8 cellular contexts compared by ENCODE assay signal in genomic region chr3:23442598-23443383, GRCh38.
A peak's percentile ranks its signal among the peaks of the same experiment; 100 is the strongest.
DNase-seq lines count a peak whose midpoint lies in the region; ATAC-seq, FAIRE-seq and TF ChIP-seq lines count a peak whose summit lies in the region.

No MANE protein-coding gene starts in this region.

- H3K4me2 ChIP-seq in HepG2 (ENCODE audit: low read depth, low read length), result no peak overlapping the region

- H3K27me3 Mint-ChIP-seq in CD4-positive, alpha-beta T cell, result no peaks in the 10 kb centered on the region

- no peak for TF ChIP-seq POLR2A in HepG2 (IDR thresholded peaks at IDR 0.05; ENCODE audit: insufficient read depth in 1 of 2, low read depth in 2 of 2, low read length in 2 of 2)

- no peak overlapping the region for H3K4me3 ChIP-seq in HepG2 (replicated peaks in 1 of 3; ENCODE audit: insufficient read depth in 1 of 3, low read depth in 2 of 3, low read length in 3 of 3)

- no peak overlapping the region for H2AFZ ChIP-seq in HepG2 (ENCODE audit: low read length)

- no peaks in the 10 kb centered on the region for H3K36me3 Mint-ChIP-seq in CD4-positive, alpha-beta T cell (ENCODE audit: low read depth)

- no peak overlapping the region for H3K27ac ChIP-seq in CD4-positive, alpha-beta T cell (ENCODE audit: low read depth, low read length)
- H3K27ac ChIP-seq in KOPT-K1 (ENCODE audit: low read depth, low read length, poor library complexity, severe bottlenecking) (peak overlapping the region; percentile 70), HepG2 (ENCODE audit: extremely low read length, insufficient read depth, low read length) (no peak overlapping the region)

- no peak for FAIRE-seq in HepG2 (lab: Jason Lieb, UNC)

- H3K79me2 ChIP-seq in HepG2 (ENCODE audit: insufficient read depth, low read length), result no peaks in the 10 kb centered on the region

- H3K27ac Mint-ChIP-seq in CD4-positive, alpha-beta T cell, result no peak overlapping the region

- no peak overlapping the region for H3K9ac ChIP-seq in HepG2 (ENCODE audit: insufficient read depth, low read depth, low read length)

- no peak for TF ChIP-seq RAD21 in HepG2 (CRISPR knock-in tag; IDR thresholded peaks at IDR 0.05)

- BruUV-seq in HepG2 (replicated peaks; lab: Mats Ljungman, UMichigan), result no TSS peak

- H3K36me3 ChIP-seq in KOPT-K1 (ENCODE audit: insufficient read depth, low read length), result no peaks in the 10 kb centered on the region
- no peaks in the 10 kb centered on the region for H3K36me3 ChIP-seq in HepG2 (replicated peaks in 1 of 2; ENCODE audit: control insufficient read depth in 1 of 2, insufficient read depth in 2 of 2, low read length in 2 of 2)

- H3K4me3 Mint-ChIP-seq in CD4-positive, alpha-beta T cell, result no peak overlapping the region

- no peaks in the 10 kb centered on the region for H3K9me3 ChIP-seq in CD4-positive, alpha-beta T cell (ENCODE audit: control insufficient read depth, low read length)
- H3K9me3 ChIP-seq in KOPT-K1 (ENCODE audit: insufficient read depth, low read length, poor library complexity, severe bottlenecking), result no peaks in the 10 kb centered on the region
- no peaks in the 10 kb centered on the region for H3K9me3 ChIP-seq in HepG2 (ENCODE audit: low read length)

- CTCF ChIA-PET in CD4-positive, alpha-beta T cell (lab: Charles Lee), result no interaction called here
- CTCF ChIA-PET in HepG2 (lab: Yijun Ruan, JAX; ENCODE audit: low intra/inter-chr PET ratio, low total read pairs), result no interaction called here

- H3K27me3 ChIP-seq in CD4-positive, alpha-beta T cell (ENCODE audit: control insufficient read depth, insufficient read depth, low read length), result no peaks in the 10 kb centered on the region
- no peaks in the 10 kb centered on the region for H3K27me3 ChIP-seq in HepG2 (ENCODE audit: control insufficient read depth in 1 of 2, insufficient read depth in 2 of 2, low read length in 2 of 2)

- H3K4me1 ChIP-seq in HepG2 (ENCODE audit: insufficient read depth, low read length), result no peaks in the 10 kb centered on the region

- no peaks in the 10 kb centered on the region for H3K9me3 Mint-ChIP-seq in CD4-positive, alpha-beta T cell

- DNase-seq in CD4-positive, alpha-beta T cell, result no peak
- DNase-seq in dermis blood vessel endothelial cell (peak; percentile 19), NCI-H146 treated with DMSO at 0.1 percent for 48 hours (lab: John Stamatoyannopoulos, UW; ENCODE audit: unreplicated experiment) (no peak), COLO668 (lab: John Stamatoyannopoulos, UW; ENCODE audit: unreplicated experiment) (no peak), HepG2 (ENCODE audit: low spot score) (no peak), HT-29 (ENCODE audit: low spot score) (no peak)

- WGBS in HepG2 (ENCODE audit: low lambda C conversion rate), result 17% methylated on average over 4 of the region's 4 CpGs

- intact Hi-C loops in CD4-positive, alpha-beta T cell (cut with DNase I, micrococcal nuclease), result no loop called here
- intact Hi-C loops in HepG2 (cut with micrococcal nuclease; ENCODE audit: unreplicated experiment), result no loop called here

- H4K20me1 ChIP-seq in HepG2 (ENCODE audit: insufficient read depth, low read length), result no peaks in the 10 kb centered on the region

- TF ChIP-seq EP300 in HepG2 (IDR thresholded peaks at IDR 0.05; ENCODE audit: low read depth in 2 of 2, low read length in 2 of 2) (no peak), HepG2 (CRISPR knock-in tag; IDR thresholded peaks at IDR 0.05; ENCODE audit: borderline replicate concordance) (no peak)

- peaks cover 55% of the 10 kb centered on the region for H3K4me1 Mint-ChIP-seq in CD4-positive, alpha-beta T cell (ENCODE audit: low read depth)

- ATAC-seq in CD4-positive, alpha-beta T cell (ENCODE audit: poor library complexity), result peak; percentile 82
- ATAC-seq in GM21447 (IDR thresholded peaks at IDR 0.05; ENCODE audit: unreplicated experiment) (peak; percentile 62), HepG2 (no peak)

- in situ Hi-C loops in HepG2 (cut with HindIII; ENCODE audit: extremely low pct_ligation_motif_present, low pct_unique_long_range_greater_than_20kb), result no loop called here

- POLR2A ChIA-PET in CD4-positive, alpha-beta T cell (lab: Charles Lee), result interaction anchor here (1.2 kb wide), 2 partner anchors 15 to 474 kb away, joined by 3 to 4 read pairs; partner anchors contain the start of genes NKIRAS1 and RPL15
- POLR2A ChIA-PET in HepG2 (lab: Yijun Ruan, JAX), result no interaction called here

- TF ChIP-seq CTCF in CD4-positive, alpha-beta T cell (IDR thresholded peaks at IDR 0.05), result no peak
- no peak for TF ChIP-seq CTCF in HepG2 (CRISPR knock-in tag; IDR thresholded peaks at IDR 0.05)

TF ChIP-seq in HepG2, 621 proteins besides CTCF, POLR2A, EP300 and RAD21:
- no peak for TF ChIP-seq NR0B2 (CRISPR knock-in tag; IDR thresholded peaks at IDR 0.05)
- no peak for TF ChIP-seq AGO2 (optimal IDR thresholded peaks at IDR 0.05; ENCODE audit: low read depth, low read length)
- no peak for TF ChIP-seq KDM1A (CRISPR knock-in tag; IDR thresholded peaks at IDR 0.05)
- TF ChIP-seq ZNF773 (CRISPR knock-in tag; IDR thresholded peaks at IDR 0.05; ENCODE audit: borderline replicate concordance), result no peak
- TF ChIP-seq ZNF251 (CRISPR knock-in tag; IDR thresholded peaks at IDR 0.05), result no peak
- TF ChIP-seq FOXO4 (CRISPR knock-in tag; conservative IDR thresholded peaks at IDR 0.05), result no peak
- TF ChIP-seq NR2F1 (CRISPR knock-in tag; IDR thresholded peaks at IDR 0.05), result no peak
- TF ChIP-seq ZNF468 (CRISPR knock-in tag; IDR thresholded peaks at IDR 0.05), result no peak
- no peak for TF ChIP-seq SRSF4 (IDR thresholded peaks at IDR 0.05; ENCODE audit: low read depth, low read length, poor library complexity, severe bottlenecking)
- TF ChIP-seq CEBPG (CRISPR knock-in tag; IDR thresholded peaks at IDR 0.05), result no peak
- no peak for TF ChIP-seq SMAD3 (CRISPR knock-in tag; IDR thresholded peaks at IDR 0.05)
- TF ChIP-seq AFF4 (CRISPR knock-in tag; IDR thresholded peaks at IDR 0.05), result no peak
- TF ChIP-seq ZNF816 (CRISPR knock-in tag; IDR thresholded peaks at IDR 0.05; ENCODE audit: borderline replicate concordance), result no peak
